Comparison of ENCODE assay signal across 1 cellular context in the genomic region with DNA sequence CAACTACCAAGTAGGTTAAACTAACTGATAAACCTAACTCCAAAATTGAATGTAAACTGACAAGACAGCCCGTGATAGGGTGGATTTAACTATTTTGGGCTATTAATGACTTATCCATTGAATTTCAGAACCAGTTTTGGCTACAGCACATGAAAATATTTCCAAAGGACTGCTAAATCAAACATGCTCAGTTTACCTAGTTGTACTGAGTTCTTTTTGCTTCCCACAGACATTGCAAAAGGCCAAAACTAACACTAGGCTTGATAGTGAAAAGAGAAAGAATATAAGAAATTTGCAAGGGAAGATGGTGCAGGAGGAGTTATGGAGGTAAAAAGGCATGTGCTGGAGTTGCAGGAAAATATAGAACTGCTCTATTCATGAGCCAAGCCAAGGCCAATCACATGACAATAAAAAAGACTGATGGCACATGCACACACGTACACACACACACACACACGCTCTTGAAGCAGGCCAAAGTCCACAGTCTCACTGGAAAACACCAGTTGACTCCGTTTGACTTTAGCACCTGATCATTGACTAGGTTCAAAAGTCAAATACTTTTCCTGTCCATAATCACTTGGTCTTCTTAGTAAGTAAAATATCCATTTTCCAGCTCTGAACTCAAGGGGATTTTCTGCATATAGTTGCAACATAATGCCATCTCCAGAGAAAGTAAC.
A peak's percentile ranks its signal among the peaks of the same experiment; 100 is the strongest.
TF ChIP-seq lines count a peak whose summit lies in the region.

No MANE protein-coding gene starts in this region.

TF ChIP-seq in HepG2, 621 proteins besides CTCF, POLR2A, EP300 and RAD21 (continued from another document and continues in another):
- TF ChIP-seq ARID5B (CRISPR knock-in tag; IDR thresholded peaks at IDR 0.05) (peak; percentile 97), RNF2 (conservative IDR thresholded peaks at IDR 0.05; ENCODE audit: low read depth) (no peak), HDAC1 (CRISPR knock-in tag; IDR thresholded peaks at IDR 0.05) (peak; percentile 83), WIZ (CRISPR knock-in tag; IDR thresholded peaks at IDR 0.05) (peak; percentile 47; the same call in 1 of the 2 replicates), ADNP (CRISPR knock-in tag; IDR thresholded peaks at IDR 0.05) (no peak), ZNF644 (CRISPR knock-in tag; IDR thresholded peaks at IDR 0.05; ENCODE audit: low read depth) (peak; percentile 99), TFE3 (CRISPR knock-in tag; IDR thresholded peaks at IDR 0.05) (peak; percentile 96), CENPX (CRISPR knock-in tag; IDR thresholded peaks at IDR 0.05) (no peak), ZNF292 (CRISPR knock-in tag; IDR thresholded peaks at IDR 0.05; ENCODE audit: borderline replicate concordance, low read depth) (peak; percentile 62; the same call in 1 of the 2 replicates), ELF3 (CRISPR knock-in tag; IDR thresholded peaks at IDR 0.05) (0 out of 2 replicates have a peak, but pooled peaks have one; percentile 48), SYNCRIP (IDR thresholded peaks at IDR 0.05; ENCODE audit: insufficient read depth, low read depth, low read length) (no peak), ZNF263 (CRISPR knock-in tag; IDR thresholded peaks at IDR 0.05) (no peak), ZNF781 (CRISPR knock-in tag; IDR thresholded peaks at IDR 0.05; ENCODE audit: borderline replicate concordance, not compliant biosample characterization) (no peak), TARDBP (CRISPR knock-in tag; IDR thresholded peaks at IDR 0.05) (peak; percentile 47; the same call in 1 of the 2 replicates), ZNF564 (CRISPR knock-in tag; IDR thresholded peaks at IDR 0.05) (no peak), PAXIP1 (CRISPR knock-in tag; conservative IDR thresholded peaks at IDR 0.05) (peak; percentile 93), DMAP1 (CRISPR knock-in tag; IDR thresholded peaks at IDR 0.05) (no peak), TBX3 (IDR thresholded peaks at IDR 0.05; ENCODE audit: borderline replicate concordance) (peak; percentile 80; the same call in 1 of the 2 replicates), ZKSCAN8 (CRISPR knock-in tag; IDR thresholded peaks at IDR 0.05; ENCODE audit: borderline replicate concordance) (no peak; the same call in 1 of the 2 replicates), YY1 (IDR thresholded peaks at IDR 0.05; ENCODE audit: insufficient read depth, insufficient replicate concordance, low read depth, low read length) (no peak), MIER2 (CRISPR knock-in tag; IDR thresholded peaks at IDR 0.05) (0 out of 2 replicates have a peak, but pooled peaks have one; percentile 57), SPEN (CRISPR knock-in tag; IDR thresholded peaks at IDR 0.05; ENCODE audit: low read depth) (peak; percentile 64; the same call in 1 of the 2 replicates), THAP11 (CRISPR knock-in tag; IDR thresholded peaks at IDR 0.05) (peak; percentile 54; the same call in 1 of the 2 replicates), IRF2 (CRISPR knock-in tag; IDR thresholded peaks at IDR 0.05) (peak; percentile 70; the same call in 1 of the 2 replicates), SOX13 (IDR thresholded peaks at IDR 0.05) (no peak), SOX13 (CRISPR knock-in tag; conservative IDR thresholded peaks at IDR 0.05 in 1 of 2, IDR thresholded peaks at IDR 0.05 in 1 of 2) (peak in 1 of 2 experiments; percentile 83; a peak in 2 of 4 replicates), FOXK2 (IDR thresholded peaks at IDR 0.05) (peak; percentile 63; the same call in 1 of the 2 replicates), ZNF841 (CRISPR knock-in tag; IDR thresholded peaks at IDR 0.05; ENCODE audit: borderline replicate concordance) (no peak), ZSCAN20 (CRISPR knock-in tag; IDR thresholded peaks at IDR 0.05; ENCODE audit: borderline replicate concordance) (no peak), ZMAT3 (CRISPR knock-in tag; conservative IDR thresholded peaks at IDR 0.05) (no peak), PHF21A (CRISPR knock-in tag; IDR thresholded peaks at IDR 0.05) (peak; percentile 25; the same call in 1 of the 2 replicates), FOXJ3 (CRISPR knock-in tag; IDR thresholded peaks at IDR 0.05; ENCODE audit: borderline replicate concordance) (peak; percentile 42; the same call in 1 of the 2 replicates), MXI1 (IDR thresholded peaks at IDR 0.05; ENCODE audit: borderline replicate concordance, low read depth, low read length) (peak; percentile 44; the same call in 1 of the 3 replicates), KAT7 (CRISPR knock-in tag; IDR thresholded peaks at IDR 0.05; ENCODE audit: borderline replicate concordance) (peak; percentile 64; the same call in 1 of the 2 replicates), ZNF780A (CRISPR knock-in tag; IDR thresholded peaks at IDR 0.05) (no peak), ZMYM3 (CRISPR knock-in tag; IDR thresholded peaks at IDR 0.05) (peak; percentile 55; the same call in 1 of the 2 replicates), ZMYM2 (CRISPR knock-in tag; IDR thresholded peaks at IDR 0.05) (peak; percentile 98), MED1 (CRISPR knock-in tag; IDR thresholded peaks at IDR 0.05) (peak; percentile 91), ETV5 (CRISPR knock-in tag; IDR thresholded peaks at IDR 0.05; ENCODE audit: borderline replicate concordance) (peak; percentile 68; the same call in 1 of the 2 replicates), FOXA3 (CRISPR knock-in tag; IDR thresholded peaks at IDR 0.05) (peak; percentile 83), SRSF1 (optimal IDR thresholded peaks at IDR 0.05; ENCODE audit: low read depth, low read length) (no peak), MAF1 (CRISPR knock-in tag; IDR thresholded peaks at IDR 0.05; ENCODE audit: borderline replicate concordance) (no peak), ARNTL (CRISPR knock-in tag; IDR thresholded peaks at IDR 0.05) (peak; percentile 85), FOXO1 (CRISPR knock-in tag; IDR thresholded peaks at IDR 0.05) (peak; percentile 95), BORCS8-MEF2B (CRISPR knock-in tag; IDR thresholded peaks at IDR 0.05) (0 out of 2 replicates have a peak, but pooled peaks have one; percentile 47), KAT8 (CRISPR knock-in tag; IDR thresholded peaks at IDR 0.05) (peak; percentile 38; the same call in 1 of the 2 replicates), NFE2L2 (IDR thresholded peaks at IDR 0.05; ENCODE audit: low read length) (no peak), ZNF788 (CRISPR knock-in tag; IDR thresholded peaks at IDR 0.05; ENCODE audit: borderline replicate concordance) (peak; percentile 39; the same call in 1 of the 2 replicates), ATF1 (CRISPR knock-in tag; IDR thresholded peaks at IDR 0.05) (0 out of 2 replicates have a peak, but pooled peaks have one; percentile 16), ZGPAT (CRISPR knock-in tag; IDR thresholded peaks at IDR 0.05) (peak; percentile 62; the same call in 1 of the 2 replicates), ASH2L (IDR thresholded peaks at IDR 0.05; ENCODE audit: insufficient read length, low read depth, low read length) (peak; percentile 65), SMAD3 (CRISPR knock-in tag; IDR thresholded peaks at IDR 0.05) (peak; percentile 54; the same call in 1 of the 2 replicates), ATF7 (IDR thresholded peaks at IDR 0.05) (0 out of 2 replicates have a peak, but pooled peaks have one; percentile 11), ATF7 (CRISPR knock-in tag; IDR thresholded peaks at IDR 0.05) (no peak; the same call in 1 of the 2 replicates), HNF4A (CRISPR knock-in tag; IDR thresholded peaks at IDR 0.05) (peak; percentile 100)
- TF ChIP-seq, protein P1, sequence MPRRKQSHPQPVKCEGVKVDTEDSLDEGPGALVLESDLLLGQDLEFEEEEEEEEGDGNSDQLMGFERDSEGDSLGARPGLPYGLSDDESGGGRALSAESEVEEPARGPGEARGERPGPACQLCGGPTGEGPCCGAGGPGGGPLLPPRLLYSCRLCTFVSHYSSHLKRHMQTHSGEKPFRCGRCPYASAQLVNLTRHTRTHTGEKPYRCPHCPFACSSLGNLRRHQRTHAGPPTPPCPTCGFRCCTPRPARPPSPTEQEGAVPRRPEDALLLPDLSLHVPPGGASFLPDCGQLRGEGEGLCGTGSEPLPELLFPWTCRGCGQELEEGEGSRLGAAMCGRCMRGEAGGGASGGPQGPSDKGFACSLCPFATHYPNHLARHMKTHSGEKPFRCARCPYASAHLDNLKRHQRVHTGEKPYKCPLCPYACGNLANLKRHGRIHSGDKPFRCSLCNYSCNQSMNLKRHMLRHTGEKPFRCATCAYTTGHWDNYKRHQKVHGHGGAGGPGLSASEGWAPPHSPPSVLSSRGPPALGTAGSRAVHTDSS (CRISPR knock-in tag; conservative IDR thresholded peaks at IDR 0.05), result no peak
- TF ChIP-seq, protein P2, sequence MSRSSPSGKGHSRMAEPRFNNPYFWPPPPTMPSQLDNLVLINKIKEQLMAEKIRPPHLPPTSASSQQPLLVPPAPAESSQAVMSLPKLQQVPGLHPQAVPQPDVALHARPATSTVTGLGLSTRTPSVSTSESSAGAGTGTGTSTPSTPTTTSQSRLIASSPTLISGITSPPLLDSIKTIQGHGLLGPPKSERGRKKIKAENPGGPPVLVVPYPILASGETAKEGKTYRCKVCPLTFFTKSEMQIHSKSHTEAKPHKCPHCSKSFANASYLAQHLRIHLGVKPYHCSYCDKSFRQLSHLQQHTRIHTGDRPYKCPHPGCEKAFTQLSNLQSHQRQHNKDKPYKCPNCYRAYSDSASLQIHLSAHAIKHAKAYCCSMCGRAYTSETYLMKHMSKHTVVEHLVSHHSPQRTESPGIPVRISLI (CRISPR knock-in tag; IDR thresholded peaks at IDR 0.05; ENCODE audit: borderline replicate concordance), result peak; percentile 51; the same call in 1 of the 2 replicates
- TF ChIP-seq, protein P3, sequence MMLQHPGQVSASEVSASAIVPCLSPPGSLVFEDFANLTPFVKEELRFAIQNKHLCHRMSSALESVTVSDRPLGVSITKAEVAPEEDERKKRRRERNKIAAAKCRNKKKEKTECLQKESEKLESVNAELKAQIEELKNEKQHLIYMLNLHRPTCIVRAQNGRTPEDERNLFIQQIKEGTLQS (CRISPR knock-in tag; IDR thresholded peaks at IDR 0.05), result no peak
